In genomic region chr3:48847586-48848423, GRCh38 we compare ENCODE assay signal across 8 cellular contexts. TPM values are rescaled to one million over a fixed set of nuclear protein-coding genes. Genes with fewer than 3 reads are reported as not detected.
A peak's percentile ranks its signal among the peaks of the same experiment; 100 is the strongest.
DNase-seq lines count a peak whose midpoint lies in the region; ATAC-seq and TF ChIP-seq lines count a peak whose summit lies in the region.

PRKAR2A (minus strand) TSS chr3:48847874; CDS start chr3:48847596, 278 bp downstream.

- peak; percentile 83 for DNase-seq in DMS53 (lab: John Stamatoyannopoulos, UW)
- peak; percentile 53 for DNase-seq in Jurkat, Clone E6-1 (ENCODE audit: low read depth, low spot score)
- peak; percentile 90 for DNase-seq in RPMI7951 (ENCODE audit: low read depth)
- DNase-seq in activated T-helper 1 cell treated with anti-CD3 and anti-CD28 coated beads, Interleukin-2, amount 50 U/mL, for 16 hours (ENCODE audit: low read depth in 1 of 2, low spot score in 1 of 2): peak; percentile 57 to 76
- peak; percentile 82 to 84 for DNase-seq in fibroblast of lung (ENCODE audit: low read depth in 2 of 2)
- DNase-seq in naive B cell: peak; percentile 87
- peak; percentile 69 to 70 for DNase-seq in stimulated activated CD8-positive, alpha-beta memory T cell treated with anti-CD3 and anti-CD28 coated beads, Interleukin-7, amount 100 ng/mL, for 48 hours (ENCODE audit: extremely low read depth in 1 of 2, low read depth in 1 of 2)

- no peaks in the 10 kb centered on the region for H3K36me3 Mint-ChIP-seq in naive B cell

- H3K4me3 ChIP-seq in Jurkat, Clone E6-1 (ENCODE audit: low read length): peak within 1 kb of the TSS; percentile 59
- H3K4me3 ChIP-seq in fibroblast of lung (replicated peaks in 1 of 4; ENCODE audit: control extremely low read depth in 1 of 4, insufficient read depth in 1 of 4, low read depth in 3 of 4, low read length in 4 of 4): peak within 1 kb of the TSS; percentile 77 to 93 (median 80)

- H3K4me1 ChIP-seq in fibroblast of lung (ENCODE audit: control insufficient read depth, extremely low read depth, insufficient read depth, low read length): peaks cover 3% of the 10 kb centered on the region

- H3K4me1 Mint-ChIP-seq in naive B cell: peaks cover 11 to 30% (median 23%) of the 10 kb centered on the region in 3 donors

- H3K4me2 ChIP-seq in fibroblast of lung (ENCODE audit: extremely low read depth, insufficient read depth, low read length): peak within 1 kb of the TSS; percentile 93

- no peaks in the 10 kb centered on the region for H3K9me3 ChIP-seq in fibroblast of lung (ENCODE audit: control insufficient read depth, insufficient read depth, low read depth, low read length)

- no peaks in the 10 kb centered on the region for H3K27me3 Mint-ChIP-seq in naive B cell

- no peaks in the 10 kb centered on the region for H3K36me3 ChIP-seq in fibroblast of lung (ENCODE audit: control insufficient read depth, insufficient read depth, low read length)

- TF ChIP-seq CTCF in fibroblast of lung (conservative IDR thresholded peaks at IDR 0.05 in 1 of 2, IDR thresholded peaks at IDR 0.05 in 1 of 2; ENCODE audit: low read depth in 1 of 2, low read length in 2 of 2): no peak

- peak within 1 kb of the TSS; percentile 92 to 99 (median 98) for H3K27ac Mint-ChIP-seq in naive B cell

- no peaks in the 10 kb centered on the region for H3K27me3 ChIP-seq in fibroblast of lung (ENCODE audit: control insufficient read depth, insufficient read depth, low read length)

- ATAC-seq in GM21619 (IDR thresholded peaks at IDR 0.05; ENCODE audit: unreplicated experiment) (peak; percentile 71), naive B cell (ENCODE audit: low read depth in 2 of 2) (peak; percentile 84 to 89)

- peaks cover 18% of the 10 kb centered on the region for H3K79me2 ChIP-seq in fibroblast of lung (ENCODE audit: control insufficient read depth, insufficient read depth, low read length)

- no peaks in the 10 kb centered on the region for H3K9me3 Mint-ChIP-seq in naive B cell

- peak within 1 kb of the TSS; percentile 81 for H3K9ac ChIP-seq in fibroblast of lung (ENCODE audit: insufficient read depth, low read length)

- no peaks in the 10 kb centered on the region for H4K20me1 ChIP-seq in fibroblast of lung (ENCODE audit: control insufficient read depth, extremely low read depth, insufficient read depth, low read length)

- peak within 1 kb of the TSS; percentile 88 to 95 (median 94) for H3K4me3 Mint-ChIP-seq in naive B cell

- peak within 1 kb of the TSS; percentile 95 for H2AFZ ChIP-seq in fibroblast of lung (ENCODE audit: low read length)

- H3K27ac ChIP-seq in fibroblast of lung (ENCODE audit: insufficient read depth, low read length): peak within 1 kb of the TSS; percentile 86

RNA-seq across cellular contexts. Expression of gene PRKAR2A, which starts in this region (rescaled TPM):
- 6.3 TPM for polyA plus RNA-seq in Jurkat, Clone E6-1 (2012; ENCODE audit: insufficient read depth, insufficient read length)
- 35.8 and 38.7 TPM in 2 replicates for total RNA-seq in RPMI7951 (2014; rRNA removed; shearing (Covaris generic))
- 17.8 and 18.7 TPM in 2 replicates for total RNA-seq in fibroblast of lung
- 19.1 and 22.3 TPM in 2 replicates for polyA plus RNA-seq in fibroblast of lung
- polyA plus RNA-seq in fibroblast of lung (2012): 22.6 and 26.3 TPM in 2 replicates
- 21.3 and 34.5 TPM in 2 replicates for polyA minus RNA-seq in fibroblast of lung (ENCODE audit: low replicate concordance)
- polyA plus RNA-seq in naive B cell (ENCODE audit: low read depth in 6 of 6): 10 to 100 TPM in 1 of 6 donors, 1 to 10 TPM in 5; 6.8 to 11.3 (median 9.2) TPM

Comparison
In these comparisons a context has a peak if more than half of its experiments do, and no peak if none do; other contexts are left out.
1. Peak in every context shown above with its lines: DNase-seq, ATAC-seq, H3K4me3 ChIP-seq and H3K27ac ChIP-seq.